ENCODE assay signal across 37 cellular contexts in genomic region chr1:115293006-115293405, GRCh38. TPM values are rescaled to one million over a fixed set of nuclear protein-coding genes. Genes with fewer than 3 reads are reported as not detected.
"Had no signal": no experiment of that assay in that cellular context is flagged by ENCODE, and none has a peak within 500 bp of the region (broad histone marks: within the 10 kb centered on the region; RNA-seq: fewer than 3 reads in every experiment).

No MANE protein-coding gene starts in this region.

- DNase-seq: activated effector memory CD4-positive, alpha-beta T cell treated with anti-CD3 and anti-CD28 coated beads, Interleukin-2, amount 50 U/mL, for 16 hours; activated effector memory CD4-positive, alpha-beta T cell treated with Interleukin-2 at 50 U/mL for 16 hours; activated gamma-delta T cell; activated gamma-delta T cell treated with Interleukin-2 at 50 U/mL for 16 hours; activated naive CD4-positive, alpha-beta T cell; activated naive CD4-positive, alpha-beta T cell treated with anti-CD3 and anti-CD28 coated beads for 36 hours; activated naive CD4-positive, alpha-beta T cell treated with anti-CD3 and anti-CD28 coated beads, Interleukin-2, amount 10 ng/mL, durations not matched to agents 7 days and 5 days; activated naive CD4-positive, alpha-beta T cell treated with anti-CD3 and anti-CD28 coated beads, Interleukin-2, amount 50 U/mL, for 16 hours; activated naive CD4-positive, alpha-beta T cell treated with Interleukin-2 at 50 U/mL for 16 hours; activated naive CD8-positive, alpha-beta T cell treated with anti-CD3 and anti-CD28 coated beads for 36 hours; activated naive CD8-positive, alpha-beta T cell treated with anti-CD3 and anti-CD28 coated beads, Interleukin-2, amount 10 ng/mL, durations not matched to agents 7 days and 5 days; activated naive CD8-positive, alpha-beta T cell treated with anti-CD3 and anti-CD28 coated beads, Interleukin-2, amount 50 U/mL, for 24 hours; activated T-cell treated with anti-CD3 and anti-CD28 coated beads, Interleukin-2, amount 50 U/mL, for 1 hour; activated T-cell treated with anti-CD3 and anti-CD28 coated beads, Interleukin-2, amount 50 U/mL, for 24 hours; activated T-cell treated with anti-CD3 and anti-CD28 coated beads, Interleukin-2, amount 50 U/mL, for 4 hours; activated T-cell treated with anti-CD3 and anti-CD28 coated beads, Interleukin-2, amount 50 U/mL, for 48 hours; activated T-cell treated with anti-CD3 and anti-CD28 coated beads, Interleukin-2, amount 50 U/mL, for 72 hours; adrenal gland; amniotic stem cell; amygdala; anterior cingulate cortex; aorta; body of pancreas; brain microvascular endothelial cell; caudate nucleus; central memory CD4-positive, alpha-beta T cell; cerebellar nuclear complex had no signal

- H3K9me3 Mint-ChIP-seq: activated naive CD4-positive, alpha-beta T cell treated with anti-CD3 and anti-CD28 coated beads for 36 hours; activated naive CD4-positive, alpha-beta T cell treated with anti-CD3 and anti-CD28 coated beads, Interleukin-2, amount 10 ng/mL, durations not matched to agents 7 days and 5 days; activated naive CD4-positive, alpha-beta T cell treated with anti-CD3 and anti-CD28 coated beads, Interleukin-2, amount 50 U/mL, for 24 hours; activated naive CD8-positive, alpha-beta T cell treated with anti-CD3 and anti-CD28 coated beads for 36 hours; activated naive CD8-positive, alpha-beta T cell treated with anti-CD3 and anti-CD28 coated beads, Interleukin-2, amount 10 ng/mL, durations not matched to agents 7 days and 5 days; activated naive CD8-positive, alpha-beta T cell treated with anti-CD3 and anti-CD28 coated beads, Interleukin-2, amount 50 U/mL, for 24 hours; activated T-cell treated with anti-CD3 and anti-CD28 coated beads, Interleukin-2, amount 50 U/mL, for 24 hours; activated T-cell treated with anti-CD3 and anti-CD28 coated beads, Interleukin-2, amount 50 U/mL, for 4 hours; activated T-cell treated with anti-CD3 and anti-CD28 coated beads, Interleukin-2, amount 50 U/mL, for 72 hours; activated T-helper 1 cell treated with anti-CD3 and anti-CD28 coated beads, Interleukin-12 subunit alpha, Interleukin-12 subunit beta, Interleukin-2, Interleukin-4 antibody, amounts not matched to agents 30 ng/mL and 10 ng/mL and 1 ng/mL, durations not matched to agents 14 hours and 24 hours and 36 hours; activated T-helper 17 cell treated with anti-CD3 and anti-CD28 coated beads, Interleukin-2, amount 50 U/mL, for 72 hours; activated T-helper 2 cell treated with anti-CD3 and anti-CD28 coated beads, Interferon-gamma antibody, Interleukin-2, Interleukin-4, amounts not matched to agents 10 μg/mL and 5 μg/mL and 100 μg/mL, durations not matched to agents 14 hours and 24 hours and 36 hours; brain; central memory CD8-positive, alpha-beta T cell had no signal

- H3K9me3 ChIP-seq: adrenal gland, body of pancreas, breast epithelium had no signal

- H3K4me1 Mint-ChIP-seq: activated naive CD4-positive, alpha-beta T cell treated with anti-CD3 and anti-CD28 coated beads, Interleukin-2, amount 10 ng/mL, durations not matched to agents 7 days and 5 days; activated naive CD4-positive, alpha-beta T cell treated with anti-CD3 and anti-CD28 coated beads, Interleukin-2, amount 50 U/mL, for 24 hours; activated naive CD8-positive, alpha-beta T cell treated with anti-CD3 and anti-CD28 coated beads for 36 hours; activated naive CD8-positive, alpha-beta T cell treated with anti-CD3 and anti-CD28 coated beads, Interleukin-2, amount 10 ng/mL, durations not matched to agents 7 days and 5 days; activated naive CD8-positive, alpha-beta T cell treated with anti-CD3 and anti-CD28 coated beads, Interleukin-2, amount 50 U/mL, for 24 hours; activated T-helper 17 cell treated with anti-CD3 and anti-CD28 coated beads, Interleukin-2, amount 50 U/mL, for 72 hours; brain; central memory CD8-positive, alpha-beta T cell had no signal

- ATAC-seq: activated naive CD4-positive, alpha-beta T cell treated with anti-CD3 and anti-CD28 coated beads, Interleukin-2, amount 50 U/mL, for 72 hours; activated naive CD8-positive, alpha-beta T cell treated with anti-CD3 and anti-CD28 coated beads, Interleukin-2, amount 50 U/mL, for 24 hours; activated T-cell treated with anti-CD3 and anti-CD28 coated beads, Interleukin-2, amount 50 U/mL, for 4 hours; activated T-cell treated with anti-CD3 and anti-CD28 coated beads, Interleukin-2, amount 50 U/mL, for 72 hours; activated T-helper 17 cell treated with anti-CD3 and anti-CD28 coated beads, Interleukin-2, amount 50 U/mL, for 72 hours; body of pancreas had no signal

- H3K4me1 ChIP-seq: adrenal gland, body of pancreas, breast epithelium had no signal

- H3K27ac Mint-ChIP-seq: activated naive CD4-positive, alpha-beta T cell treated with anti-CD3 and anti-CD28 coated beads for 36 hours; activated naive CD4-positive, alpha-beta T cell treated with anti-CD3 and anti-CD28 coated beads, Interleukin-2, amount 10 ng/mL, durations not matched to agents 7 days and 5 days; activated naive CD4-positive, alpha-beta T cell treated with anti-CD3 and anti-CD28 coated beads, Interleukin-2, amount 50 U/mL, for 24 hours; activated naive CD4-positive, alpha-beta T cell treated with anti-CD3 and anti-CD28 coated beads, Interleukin-2, amount 50 U/mL, for 72 hours; activated naive CD8-positive, alpha-beta T cell; activated naive CD8-positive, alpha-beta T cell treated with anti-CD3 and anti-CD28 coated beads for 36 hours; activated naive CD8-positive, alpha-beta T cell treated with anti-CD3 and anti-CD28 coated beads, Interleukin-2, amount 10 ng/mL, durations not matched to agents 7 days and 5 days; activated naive CD8-positive, alpha-beta T cell treated with anti-CD3 and anti-CD28 coated beads, Interleukin-2, amount 50 U/mL, for 24 hours; activated T-cell treated with anti-CD3 and anti-CD28 coated beads, Interleukin-2, amount 50 U/mL, for 24 hours; activated T-cell treated with anti-CD3 and anti-CD28 coated beads, Interleukin-2, amount 50 U/mL, for 72 hours; activated T-helper 1 cell treated with anti-CD3 and anti-CD28 coated beads, Interleukin-12 subunit alpha, Interleukin-12 subunit beta, Interleukin-2, Interleukin-4 antibody, amounts not matched to agents 30 ng/mL and 10 ng/mL and 1 ng/mL, durations not matched to agents 14 hours and 24 hours and 36 hours; activated T-helper 17 cell treated with anti-CD3 and anti-CD28 coated beads, Interleukin-2, amount 50 U/mL, for 72 hours; activated T-helper 2 cell treated with anti-CD3 and anti-CD28 coated beads, Interferon-gamma antibody, Interleukin-2, Interleukin-4, amounts not matched to agents 10 μg/mL and 5 μg/mL and 100 μg/mL, durations not matched to agents 14 hours and 24 hours and 36 hours; brain had no signal

- H3K27me3 ChIP-seq: adrenal gland, body of pancreas, brain microvascular endothelial cell, breast epithelium, cardiac muscle cell had no signal

- H3K4me3 ChIP-seq: adrenal gland, body of pancreas, breast epithelium, cardiac muscle cell had no signal

- H3K27ac ChIP-seq: adrenal gland, body of pancreas, brain microvascular endothelial cell, cardiac muscle cell had no signal

- H3K4me3 Mint-ChIP-seq: activated naive CD4-positive, alpha-beta T cell treated with anti-CD3 and anti-CD28 coated beads for 36 hours; activated naive CD4-positive, alpha-beta T cell treated with anti-CD3 and anti-CD28 coated beads, Interleukin-2, amount 10 ng/mL, durations not matched to agents 7 days and 5 days; activated naive CD4-positive, alpha-beta T cell treated with anti-CD3 and anti-CD28 coated beads, Interleukin-2, amount 50 U/mL, for 24 hours; activated naive CD8-positive, alpha-beta T cell; activated naive CD8-positive, alpha-beta T cell treated with anti-CD3 and anti-CD28 coated beads for 36 hours; activated naive CD8-positive, alpha-beta T cell treated with anti-CD3 and anti-CD28 coated beads, Interleukin-2, amount 10 ng/mL, durations not matched to agents 7 days and 5 days; activated naive CD8-positive, alpha-beta T cell treated with anti-CD3 and anti-CD28 coated beads, Interleukin-2, amount 50 U/mL, for 24 hours; activated T-cell treated with anti-CD3 and anti-CD28 coated beads, Interleukin-2, amount 50 U/mL, for 24 hours; activated T-cell treated with anti-CD3 and anti-CD28 coated beads, Interleukin-2, amount 50 U/mL, for 4 hours; activated T-cell treated with anti-CD3 and anti-CD28 coated beads, Interleukin-2, amount 50 U/mL, for 72 hours; activated T-helper 1 cell treated with anti-CD3 and anti-CD28 coated beads, Interleukin-12 subunit alpha, Interleukin-12 subunit beta, Interleukin-2, Interleukin-4 antibody, amounts not matched to agents 30 ng/mL and 10 ng/mL and 1 ng/mL, durations not matched to agents 14 hours and 24 hours and 36 hours; activated T-helper 17 cell treated with anti-CD3 and anti-CD28 coated beads, Interleukin-2, amount 50 U/mL, for 72 hours; brain; central memory CD8-positive, alpha-beta T cell had no signal

- H3K36me3 Mint-ChIP-seq: activated naive CD4-positive, alpha-beta T cell treated with anti-CD3 and anti-CD28 coated beads, Interleukin-2, amount 10 ng/mL, durations not matched to agents 7 days and 5 days; activated naive CD4-positive, alpha-beta T cell treated with anti-CD3 and anti-CD28 coated beads, Interleukin-2, amount 50 U/mL, for 24 hours; activated naive CD4-positive, alpha-beta T cell treated with anti-CD3 and anti-CD28 coated beads, Interleukin-2, amount 50 U/mL, for 72 hours; activated naive CD8-positive, alpha-beta T cell; activated naive CD8-positive, alpha-beta T cell treated with anti-CD3 and anti-CD28 coated beads for 36 hours; activated naive CD8-positive, alpha-beta T cell treated with anti-CD3 and anti-CD28 coated beads, Interleukin-2, amount 10 ng/mL, durations not matched to agents 7 days and 5 days; brain had no signal

- H3K36me3 ChIP-seq: adrenal gland, brain microvascular endothelial cell, breast epithelium, cardiac muscle cell had no signal

RNA-seq across cellular contexts. Expression of gene NGF, which starts 45.0 kb away (rescaled TPM):
- total RNA-seq: activated naive CD4-positive, alpha-beta T cell treated with anti-CD3 and anti-CD28 coated beads for 36 hours; activated naive CD4-positive, alpha-beta T cell treated with anti-CD3 and anti-CD28 coated beads, Interleukin-2, amount 50 U/mL, for 72 hours; activated naive CD8-positive, alpha-beta T cell treated with anti-CD3 and anti-CD28 coated beads for 36 hours; activated naive CD8-positive, alpha-beta T cell treated with anti-CD3 and anti-CD28 coated beads, Interleukin-2, amount 10 ng/mL, durations not matched to agents 7 days and 5 days; activated T-cell treated with anti-CD3 and anti-CD28 coated beads, Interleukin-2, amount 50 U/mL, for 4 hours; activated T-cell treated with anti-CD3 and anti-CD28 coated beads, Interleukin-2, amount 50 U/mL, for 72 hours; activated T-helper 1 cell treated with anti-CD3 and anti-CD28 coated beads, Interleukin-12 subunit alpha, Interleukin-12 subunit beta, Interleukin-2, Interleukin-4 antibody, amounts not matched to agents 30 ng/mL and 10 ng/mL and 1 ng/mL, durations not matched to agents 14 hours and 24 hours and 36 hours; activated T-helper 17 cell treated with anti-CD3 and anti-CD28 coated beads, Interleukin-2, amount 50 U/mL, for 72 hours; activated T-helper 2 cell treated with anti-CD3 and anti-CD28 coated beads, Interferon-gamma antibody, Interleukin-2, Interleukin-4, amounts not matched to agents 10 μg/mL and 5 μg/mL and 100 μg/mL, durations not matched to agents 14 hours and 24 hours and 36 hours had no signal
- polyA plus RNA-seq: cardiac muscle cell had no signal
